8 cellular contexts compared by ENCODE assay signal in genomic region chr20:43666376-43667328, GRCh38. TPM values are rescaled to one million over a fixed set of nuclear protein-coding genes. Genes with fewer than 3 reads are reported as not detected.
A peak's percentile ranks its signal among the peaks of the same experiment; 100 is the strongest.
DNase-seq lines count a peak whose midpoint lies in the region; ATAC-seq and TF ChIP-seq lines count a peak whose summit lies in the region.

TSS of gene MYBL2 (plus strand) at chr20:43667114. CDS start at chr20:43667284, 170 bp downstream.

- H3K4me3 ChIP-seq in AG04450 (ENCODE audit: low read depth, low read length) (peak within 1 kb of the TSS; percentile 62), coronary artery (peak within 1 kb of the TSS; percentile 62)

- CTCF ChIA-PET in AG04450 (lab: Charles Lee) = no interaction called here

- H3K9me3 ChIP-seq in AG04450 (ENCODE audit: control insufficient read depth, insufficient read depth, low read length) = no peaks in the 10 kb centered on the region

- no peak for TF ChIP-seq CTCF in AG04450 (IDR thresholded peaks at IDR 0.05; ENCODE audit: low read depth, low read length)
- TF ChIP-seq CTCF in coronary artery (IDR thresholded peaks at IDR 0.05) = no peak

- DNase-seq in AG04450 (ENCODE audit: low read depth, low spot score) = no peak
- DNase-seq in NCI-H226 = peak; percentile 53
- DNase-seq in activated CD4-positive, alpha-beta T cell treated with anti-CD3 and anti-CD28 coated beads for 24 hours (ENCODE audit: low read depth in 2 of 2) = peak; percentile 46 to 54
- DNase-seq in coronary artery (ENCODE audit: low spot score) = no peak
- DNase-seq in lung microvascular endothelial cell (ENCODE audit: low read depth in 2 of 2) = peak; percentile 66 to 75
- DNase-seq in stimulated activated CD8-positive, alpha-beta memory T cell treated with anti-CD3 and anti-CD28 coated beads, Interleukin-4, amount 100 ng/mL, for 4 hours (ENCODE audit: low read depth in 2 of 2, low spot score in 1 of 2) = peak; percentile 13 to 30

- peaks cover 6% of the 10 kb centered on the region for H3K27me3 ChIP-seq in AG04450 (ENCODE audit: control insufficient read depth, insufficient read depth, low read length)

- TF ChIP-seq POLR2A in GM18526 (IDR thresholded peaks at IDR 0.05; ENCODE audit: extremely low read depth, insufficient read length) = peak; percentile 87

- ATAC-seq in HG03064 (IDR thresholded peaks at IDR 0.05; ENCODE audit: low read depth, unreplicated experiment) = peak; percentile 82

- POLR2A ChIA-PET in AG04450 (lab: Yijun Ruan, JAX) = interaction anchor here (0.7 kb wide), 2 partner anchors 52 to 253 kb away, joined by 4 to 7 read pairs; no protein-coding TSS in a partner anchor

- no peak within 1 kb of the TSS for H3K27ac ChIP-seq in AG04450 (ENCODE audit: low read depth, low read length)
- no peak within 1 kb of the TSS for H3K27ac ChIP-seq in coronary artery

RNA-seq across cellular contexts. Expression of gene MYBL2, which starts in this region (rescaled TPM):
- polyA plus RNA-seq in AG04450 (2011; rRNA removed) = 1.7 and 2.5 TPM in 2 replicates
- polyA minus RNA-seq in AG04450 (2011; rRNA and poly(A)+ RNA removed) = 6.6 and 7.5 TPM in 2 replicates
- total RNA-seq in lung microvascular endothelial cell = 2.2 and 7.4 TPM in 2 replicates

Comparison
In these comparisons a context has a peak if more than half of its experiments do, and no peak if none do; other contexts are left out.
1. DNase-seq: peak in NCI-H226 (single experiment), activated CD4-positive, alpha-beta T cell treated with anti-CD3 and anti-CD28 coated beads for 24 hours (2 of 2), lung microvascular endothelial cell (2 of 2) and stimulated activated CD8-positive, alpha-beta memory T cell treated with anti-CD3 and anti-CD28 coated beads, Interleukin-4, amount 100 ng/mL, for 4 hours (2 of 2); none in AG04450 (single experiment) and coronary artery (single experiment).